ENCODE assay signal across 23 cellular contexts in genomic region chr6:166464418-166465400, GRCh38.
DNase-seq lines count a peak whose midpoint lies in the region; ATAC-seq, FAIRE-seq and TF ChIP-seq lines count a peak whose summit lies in the region.
"Had no signal": no experiment of that assay in that cellular context is flagged by ENCODE, and none has a peak within 500 bp of the region (broad histone marks: within the 10 kb centered on the region; RNA-seq: fewer than 3 reads in every experiment).

No MANE protein-coding gene starts in this region.

- FAIRE-seq in D721Med (lab: Jason Lieb, UNC): no peak
- FAIRE-seq: endothelial cell of umbilical vein, GM12892, kidney had no signal

- DNase-seq in HFFc6: no peak
- DNase-seq in RWPE1 (ENCODE audit: low spot score): no peak
- peak; percentile 21 to 40 (median 25) for DNase-seq in immature natural killer cell
- no peak for DNase-seq in GF-D8 (lab: John Stamatoyannopoulos, UW)
- no peak for DNase-seq in C1 segment of cervical spinal cord (lab: John Stamatoyannopoulos, UW)
- DNase-seq in D721Med (ENCODE audit: insufficient read length, low spot score): no peak
- DNase-seq: activated CD4-positive, alpha-beta T cell treated with anti-CD3 and anti-CD28 coated beads for 4 hours; activated CD8-positive, alpha-beta memory T cell treated with anti-CD3 and anti-CD28 coated beads for 24 hours; activated effector memory CD4-positive, alpha-beta T cell treated with anti-CD3 and anti-CD28 coated beads, Interleukin-2, amount 50 U/mL, for 16 hours; activated T-cell treated with anti-CD3 and anti-CD28 coated beads, Interleukin-2, amount 50 U/mL, for 1 hour; naive thymus-derived CD4-positive, alpha-beta T cell; NCI-H1417; NCI-H2081; NCI-H345; OCI-M1; stimulated activated naive CD4-positive, alpha-beta T cell treated with Interleukin-2 at 50 U/mL for 16 hours had no signal

- H3K27ac ChIP-seq in RWPE1: peak overlapping the region; percentile 85

- H3K36me3 Mint-ChIP-seq in HFFc6 (ENCODE audit: low read depth) (peaks cover 5% of the 10 kb centered on the region), immature natural killer cell (peaks cover 0 to 10% (median 4%) of the 10 kb centered on the region in 3 donors)
- H3K36me3 Mint-ChIP-seq: CD14-positive monocyte had no signal

- POLR2A ChIA-PET in RWPE1 (lab: Yijun Ruan, JAX; ENCODE audit: low non-redundant PET): no interaction called here

- H3K27me3 Mint-ChIP-seq in HFFc6 (ENCODE audit: insufficient read depth): no peaks in the 10 kb centered on the region; the same call in 1 of the 2 replicates
- H3K27me3 Mint-ChIP-seq in immature natural killer cell (ENCODE audit: low read depth in 3 of 3): peaks cover 5 to 33% (median 10%) of the 10 kb centered on the region in 3 donors

- H3K9me3 Mint-ChIP-seq in HFFc6 (peaks cover 5% of the 10 kb centered on the region; the same call in 1 of the 2 replicates), immature natural killer cell (no peaks in the 10 kb centered on the region)
- H3K9me3 Mint-ChIP-seq: CD14-positive monocyte; IgD-negative memory B cell; naive thymus-derived CD4-positive, alpha-beta T cell had no signal

- CTCF ChIA-PET in RWPE1 (lab: Yijun Ruan, JAX): interaction anchor here (0.6 to 1.2 kb wide), 2 partner anchors 15 to 189 kb away, joined by 3 read pairs; no protein-coding TSS in a partner anchor

- TF ChIP-seq CTCF in HFFc6 (IDR thresholded peaks at IDR 0.05) (no peak), RWPE1 (conservative IDR thresholded peaks at IDR 0.05; ENCODE audit: low read depth) (no peak), D721Med (IDR thresholded peaks at IDR 0.05; ENCODE audit: insufficient read depth, missing control alignments) (no peak)

- H3K4me1 Mint-ChIP-seq in HFFc6 (ENCODE audit: low read depth) (peaks cover 31% of the 10 kb centered on the region), immature natural killer cell (peaks cover 21 to 22% of the 10 kb centered on the region in 2 donors)

- no peak overlapping the region for H3K4me3 Mint-ChIP-seq in HFFc6
- H3K4me3 Mint-ChIP-seq in immature natural killer cell: peak overlapping the region in 4 of 5 donors; percentile 43 to 73 (median 68)
- H3K4me3 Mint-ChIP-seq: naive thymus-derived CD4-positive, alpha-beta T cell had no signal

- H3K27ac Mint-ChIP-seq in HFFc6 (peak overlapping the region; percentile 83; the same call in 1 of the 2 replicates), immature natural killer cell (peak overlapping the region in 4 of 6 donors; percentile 19 to 83 (median 72))
- H3K27ac Mint-ChIP-seq: CD14-positive monocyte, IgD-negative memory B cell had no signal

- ATAC-seq in GM18867 (IDR thresholded peaks at IDR 0.05; ENCODE audit: unreplicated experiment) (peak; percentile 80), HG03135 (IDR thresholded peaks at IDR 0.05; ENCODE audit: unreplicated experiment) (no peak)
- ATAC-seq: naive thymus-derived CD4-positive, alpha-beta T cell had no signal

Comparison
In these comparisons a context has a peak if more than half of its experiments do, and no peak if none do; other contexts are left out.
1. DNase-seq: peak in immature natural killer cell (3 of 3); none in HFFc6 (single experiment), RWPE1 (single experiment), GF-D8 (single experiment), C1 segment of cervical spinal cord (0 of 14) and D721Med (single experiment).